In genomic region chr10:8986975-8987374, GRCh38 we compare ENCODE assay signal across 21 cellular contexts.
DNase-seq lines count a peak whose midpoint lies in the region; ATAC-seq lines count a peak whose summit lies in the region.
"Had no signal": no experiment of that assay in that cellular context is flagged by ENCODE, and none has a peak within 500 bp of the region (broad histone marks: within the 10 kb centered on the region; RNA-seq: fewer than 3 reads in every experiment).

No MANE protein-coding gene starts in this region.

- no peak overlapping the region for H2AFZ ChIP-seq in trophoblast cell (ENCODE audit: insufficient read depth, low read length, poor library complexity)
- H2AFZ ChIP-seq: GM23248 had no signal

- peaks cover 4% of the 10 kb centered on the region for H3K36me3 Mint-ChIP-seq in activated CD4-positive, alpha-beta T cell treated with anti-CD3 and anti-CD28 coated beads for 36 hours (ENCODE audit: low read depth)
- H3K36me3 Mint-ChIP-seq in activated T-cell treated with anti-CD3 and anti-CD28 coated beads, Interleukin-2, amount 50 U/mL, for 24 hours (ENCODE audit: low read depth) = no peaks in the 10 kb centered on the region
- peaks cover 19% of the 10 kb centered on the region for H3K36me3 Mint-ChIP-seq in stimulated activated naive CD8-positive, alpha-beta T cell treated with anti-CD3 and anti-CD28 coated beads, Interleukin-15, Interleukin-2, amounts not matched to agents 100 ng/mL and 50 ng/mL, for 24 hours (ENCODE audit: low read depth)
- H3K36me3 Mint-ChIP-seq: CD4-positive, CD25-positive, alpha-beta regulatory T cell; CD8-positive, alpha-beta T cell had no signal

- no peak overlapping the region for H3K14ac ChIP-seq in trophoblast cell (ENCODE audit: low read length)

- no peak overlapping the region for H3K4me3 Mint-ChIP-seq in activated CD4-positive, alpha-beta T cell treated with anti-CD3 and anti-CD28 coated beads for 36 hours
- H3K4me3 Mint-ChIP-seq in activated T-cell treated with anti-CD3 and anti-CD28 coated beads, Interleukin-2, amount 50 U/mL, for 24 hours = no peak overlapping the region
- H3K4me3 Mint-ChIP-seq in stimulated activated naive CD8-positive, alpha-beta T cell treated with anti-CD3 and anti-CD28 coated beads, Interleukin-15, Interleukin-2, amounts not matched to agents 100 ng/mL and 50 ng/mL, for 24 hours = no peak overlapping the region
- no peak overlapping the region for H3K4me3 Mint-ChIP-seq in stimulated activated naive CD8-positive, alpha-beta T cell treated with anti-CD3 and anti-CD28 coated beads, Interleukin-15, amount 100 ng/mL, for 72 hours
- H3K4me3 Mint-ChIP-seq: B cell; CD4-positive, CD25-positive, alpha-beta regulatory T cell; CD8-positive, alpha-beta T cell; HFFc6 had no signal

- POLR2A ChIA-PET in activated CD4-positive, alpha-beta T cell treated with anti-CD3 and anti-CD28 coated beads for 36 hours (lab: Charles Lee) = no interaction called here

- H3K9me3 ChIP-seq in trophoblast cell (ENCODE audit: insufficient read depth, low read depth, low read length) = no peaks in the 10 kb centered on the region
- H3K9me3 ChIP-seq: BLaER1, Caco-2 had no signal

- H2BK120ac ChIP-seq in trophoblast cell (ENCODE audit: insufficient read depth, low read length, poor library complexity) = no peak overlapping the region

- H3K23ac ChIP-seq in trophoblast cell (ENCODE audit: low read length) = no peak overlapping the region

- no peak overlapping the region for H4K12ac ChIP-seq in trophoblast cell (ENCODE audit: low read depth, low read length)

- H3K4me3 ChIP-seq in trophoblast cell (ENCODE audit: low read depth, low read length) = no peak overlapping the region
- H3K4me3 ChIP-seq: BLaER1, GM23248 had no signal

- no peak overlapping the region for H3K27ac ChIP-seq in trophoblast cell (ENCODE audit: low read depth, low read length)
- H3K27ac ChIP-seq: 22Rv1, BLaER1, C4-2B, GM23248 had no signal

- H3K36me3 ChIP-seq in trophoblast cell (ENCODE audit: control insufficient read depth in 1 of 2, insufficient read depth in 2 of 2, low read length in 2 of 2) = no peaks in the 10 kb centered on the region
- H3K36me3 ChIP-seq: BLaER1 had no signal

- peaks cover 36% of the 10 kb centered on the region for H3K4me1 Mint-ChIP-seq in activated CD4-positive, alpha-beta T cell treated with anti-CD3 and anti-CD28 coated beads for 36 hours
- H3K4me1 Mint-ChIP-seq in activated T-cell treated with anti-CD3 and anti-CD28 coated beads, Interleukin-2, amount 50 U/mL, for 24 hours (ENCODE audit: low read depth) = peaks cover 50% of the 10 kb centered on the region
- H3K4me1 Mint-ChIP-seq in stimulated activated naive CD8-positive, alpha-beta T cell treated with anti-CD3 and anti-CD28 coated beads, Interleukin-15, Interleukin-2, amounts not matched to agents 100 ng/mL and 50 ng/mL, for 24 hours (ENCODE audit: low read depth) = peaks cover 54% of the 10 kb centered on the region
- peaks cover 21% of the 10 kb centered on the region for H3K4me1 Mint-ChIP-seq in stimulated activated naive CD8-positive, alpha-beta T cell treated with anti-CD3 and anti-CD28 coated beads, Interleukin-15, amount 100 ng/mL, for 72 hours
- H3K4me1 Mint-ChIP-seq: B cell had no signal

- no peak for DNase-seq in activated CD4-positive, alpha-beta T cell treated with anti-CD3 and anti-CD28 coated beads for 36 hours
- no peak for DNase-seq in activated CD4-positive, alpha-beta T cell treated with anti-CD3 and anti-CD28 coated beads, Interleukin-2, amount 50 U/mL, for 4 hours
- DNase-seq in activated T-cell treated with anti-CD3 and anti-CD28 coated beads, Interleukin-2, amount 50 U/mL, for 24 hours = no peak
- DNase-seq in activated T-cell treated with anti-CD3 and anti-CD28 coated beads, Interleukin-2, amount 50 U/mL, for 48 hours = no peak
- no peak for DNase-seq in stimulated activated naive CD8-positive, alpha-beta T cell treated with anti-CD3 and anti-CD28 coated beads, Interleukin-15, amount 100 ng/mL, for 72 hours
- DNase-seq in trophoblast cell = no peak
- DNase-seq: Caco-2; CD4-positive, CD25-positive, alpha-beta regulatory T cell; CD8-positive, alpha-beta T cell; DMS153; DND-41; GM23248; H7; HCEC 1CT; HFFc6 had no signal

- WGBS in trophoblast cell (ENCODE audit: extremely low coverage, insufficient coverage, insufficient read length) = no CpG with 5 or more reads among the region's 6 CpGs

- H3K27me3 ChIP-seq in trophoblast cell (ENCODE audit: insufficient read depth, low read length) = no peaks in the 10 kb centered on the region
- H3K27me3 ChIP-seq: BLaER1 had no signal

- no peaks in the 10 kb centered on the region for H3K79me1 ChIP-seq in trophoblast cell (ENCODE audit: low read length)

- peaks cover 3% of the 10 kb centered on the region for H3K9me3 Mint-ChIP-seq in activated CD4-positive, alpha-beta T cell treated with anti-CD3 and anti-CD28 coated beads for 36 hours (ENCODE audit: low read depth)
- peaks cover 7% of the 10 kb centered on the region for H3K9me3 Mint-ChIP-seq in activated T-cell treated with anti-CD3 and anti-CD28 coated beads, Interleukin-2, amount 50 U/mL, for 24 hours
- H3K9me3 Mint-ChIP-seq in stimulated activated naive CD8-positive, alpha-beta T cell treated with anti-CD3 and anti-CD28 coated beads, Interleukin-15, Interleukin-2, amounts not matched to agents 100 ng/mL and 50 ng/mL, for 24 hours = peaks cover 9% of the 10 kb centered on the region
- H3K9me3 Mint-ChIP-seq in stimulated activated naive CD8-positive, alpha-beta T cell treated with anti-CD3 and anti-CD28 coated beads, Interleukin-15, amount 100 ng/mL, for 72 hours = no peaks in the 10 kb centered on the region
- H3K9me3 Mint-ChIP-seq: CD4-positive, CD25-positive, alpha-beta regulatory T cell; CD8-positive, alpha-beta T cell had no signal

- H3K27me3 Mint-ChIP-seq in activated CD4-positive, alpha-beta T cell treated with anti-CD3 and anti-CD28 coated beads for 36 hours = peaks cover 5% of the 10 kb centered on the region
- H3K27me3 Mint-ChIP-seq in activated T-cell treated with anti-CD3 and anti-CD28 coated beads, Interleukin-2, amount 50 U/mL, for 24 hours = no peaks in the 10 kb centered on the region
- peaks cover 4% of the 10 kb centered on the region for H3K27me3 Mint-ChIP-seq in stimulated activated naive CD8-positive, alpha-beta T cell treated with anti-CD3 and anti-CD28 coated beads, Interleukin-15, Interleukin-2, amounts not matched to agents 100 ng/mL and 50 ng/mL, for 24 hours
- no peaks in the 10 kb centered on the region for H3K27me3 Mint-ChIP-seq in stimulated activated naive CD8-positive, alpha-beta T cell treated with anti-CD3 and anti-CD28 coated beads, Interleukin-15, amount 100 ng/mL, for 72 hours
- H3K27me3 Mint-ChIP-seq: B cell; CD4-positive, CD25-positive, alpha-beta regulatory T cell had no signal

- H3K4me1 ChIP-seq in trophoblast cell (ENCODE audit: control insufficient read depth in 1 of 2, insufficient read depth in 2 of 2, low read length in 2 of 2) = no peaks in the 10 kb centered on the region
- H3K4me1 ChIP-seq: BLaER1, Caco-2 had no signal

- H2AK5ac ChIP-seq in trophoblast cell (ENCODE audit: low read length) = peak overlapping the region; percentile 37

- H2BK5ac ChIP-seq in trophoblast cell (ENCODE audit: low read depth, low read length, poor library complexity) = no peak overlapping the region

- no peak overlapping the region for H3K18ac ChIP-seq in trophoblast cell (ENCODE audit: low read length)

- ATAC-seq in activated CD4-positive, alpha-beta T cell treated with anti-CD3 and anti-CD28 coated beads for 36 hours = no peak
- no peak for ATAC-seq in stimulated activated naive CD8-positive, alpha-beta T cell treated with anti-CD3 and anti-CD28 coated beads, Interleukin-15, amount 100 ng/mL, for 72 hours
- no peak for ATAC-seq in GM19463 (IDR thresholded peaks at IDR 0.05; ENCODE audit: unreplicated experiment)
- ATAC-seq: CD8-positive, alpha-beta T cell had no signal

- H3K4me2 ChIP-seq in trophoblast cell (ENCODE audit: low read length) = no peak overlapping the region
- H3K4me2 ChIP-seq: BLaER1 had no signal

- intact Hi-C loops in activated CD4-positive, alpha-beta T cell treated with anti-CD3 and anti-CD28 coated beads for 36 hours (cut with DNase I, micrococcal nuclease) = no loop called here

- H3K79me2 ChIP-seq in trophoblast cell (ENCODE audit: control insufficient read depth, insufficient read depth, low read length, poor library complexity) = no peaks in the 10 kb centered on the region

- no peak overlapping the region for H4K8ac ChIP-seq in trophoblast cell (ENCODE audit: low read depth, low read length)

- CTCF ChIA-PET in activated CD4-positive, alpha-beta T cell treated with anti-CD3 and anti-CD28 coated beads for 36 hours (lab: Charles Lee) = no interaction called here

- H3K27ac Mint-ChIP-seq in activated CD4-positive, alpha-beta T cell treated with anti-CD3 and anti-CD28 coated beads for 36 hours = peak overlapping the region; percentile 33
- peak overlapping the region; percentile 2 for H3K27ac Mint-ChIP-seq in activated T-cell treated with anti-CD3 and anti-CD28 coated beads, Interleukin-2, amount 50 U/mL, for 24 hours
- peak overlapping the region; percentile 50 for H3K27ac Mint-ChIP-seq in stimulated activated naive CD8-positive, alpha-beta T cell treated with anti-CD3 and anti-CD28 coated beads, Interleukin-15, Interleukin-2, amounts not matched to agents 100 ng/mL and 50 ng/mL, for 24 hours
- no peak overlapping the region for H3K27ac Mint-ChIP-seq in stimulated activated naive CD8-positive, alpha-beta T cell treated with anti-CD3 and anti-CD28 coated beads, Interleukin-15, amount 100 ng/mL, for 72 hours
- H3K27ac Mint-ChIP-seq: B cell; CD4-positive, CD25-positive, alpha-beta regulatory T cell; CD8-positive, alpha-beta T cell; HFFc6 had no signal

- H3K9ac ChIP-seq in trophoblast cell (ENCODE audit: low read length) = no peak overlapping the region
- H3K9ac ChIP-seq: BLaER1, GM23248 had no signal

- H3K4ac ChIP-seq in trophoblast cell (ENCODE audit: low read depth, low read length) = no peak overlapping the region

- peak overlapping the region; percentile 40 for H2BK12ac ChIP-seq in trophoblast cell (ENCODE audit: low read length)

- H4K91ac ChIP-seq in trophoblast cell (ENCODE audit: low read depth, low read length) = no peak overlapping the region

Comparison
In these comparisons a context has a peak if more than half of its experiments do, and no peak if none do; other contexts are left out.
1. H3K27ac Mint-ChIP-seq: peak in activated CD4-positive, alpha-beta T cell treated with anti-CD3 and anti-CD28 coated beads for 36 hours (single experiment), activated T-cell treated with anti-CD3 and anti-CD28 coated beads, Interleukin-2, amount 50 U/mL, for 24 hours (single experiment) and stimulated activated naive CD8-positive, alpha-beta T cell treated with anti-CD3 and anti-CD28 coated beads, Interleukin-15, Interleukin-2, amounts not matched to agents 100 ng/mL and 50 ng/mL, for 24 hours (single experiment); none in stimulated activated naive CD8-positive, alpha-beta T cell treated with anti-CD3 and anti-CD28 coated beads, Interleukin-15, amount 100 ng/mL, for 72 hours (0 of 2).